In the genomic region with DNA sequence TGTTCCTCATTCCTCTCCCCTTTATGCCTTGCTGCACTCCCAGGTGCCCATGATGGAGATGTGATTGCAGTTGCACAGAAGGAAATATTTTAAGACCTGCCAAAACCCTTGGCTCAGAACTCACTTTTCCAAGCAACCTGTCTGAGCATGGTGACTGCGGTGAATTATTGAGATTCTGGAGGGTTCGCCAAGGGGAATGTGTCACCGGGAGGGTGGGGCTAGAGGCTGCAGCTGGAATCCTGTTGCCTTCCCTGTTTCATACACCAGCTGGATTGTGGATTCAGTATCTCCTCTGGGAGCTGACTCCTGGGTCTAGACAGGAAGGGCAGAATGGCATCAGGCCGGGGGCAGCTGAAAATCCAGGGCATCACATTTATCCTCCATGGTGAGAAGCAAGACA, we compare ENCODE assay signal across 35 cellular contexts.
"Had no signal": no experiment of that assay in that cellular context is flagged by ENCODE, and none has a peak within 500 bp of the region (broad histone marks: within the 10 kb centered on the region; RNA-seq: fewer than 3 reads in every experiment).

No MANE protein-coding gene starts in this region.

- H3K27ac ChIP-seq: brain microvascular endothelial cell, PC-9, SJCRH30, SK-N-MC, WERI-Rb-1 had no signal

- H2AFZ ChIP-seq: PC-9 had no signal

- H3K36me3 ChIP-seq: brain microvascular endothelial cell, SJCRH30, WERI-Rb-1 had no signal

- H3K4me2 ChIP-seq: PC-9 had no signal

- H3K9me3 ChIP-seq: SJCRH30 had no signal

- ATAC-seq: activated CD8-positive, alpha-beta memory T cell treated with anti-CD3 and anti-CD28 coated beads, Interleukin-2, amount 10 ng/mL, durations not matched to agents 7 days and 5 days; activated T-cell treated with anti-CD3 and anti-CD28 coated beads, Interleukin-2, amount 50 U/mL, for 72 hours; activated T-helper 17 cell treated with anti-CD3 and anti-CD28 coated beads, Interleukin-2, amount 50 U/mL, for 72 hours had no signal

- H3K4me3 ChIP-seq: PC-9, SJCRH30, SK-N-MC had no signal

- H3K27me3 ChIP-seq: brain microvascular endothelial cell, SJCRH30 had no signal

- DNase-seq: activated CD4-positive, alpha-beta memory T cell treated with anti-CD3 and anti-CD28 coated beads, Interleukin-2, amount 10 ng/mL, durations not matched to agents 7 days and 5 days; activated CD4-positive, alpha-beta T cell treated with anti-CD3 and anti-CD28 coated beads for 1 hour; activated CD4-positive, alpha-beta T cell treated with anti-CD3 and anti-CD28 coated beads for 48 hours; activated CD4-positive, CD25-positive, alpha-beta regulatory T cell; activated CD8-positive, alpha-beta memory T cell treated with anti-CD3 and anti-CD28 coated beads for 24 hours; activated CD8-positive, alpha-beta memory T cell treated with anti-CD3 and anti-CD28 coated beads, Interleukin-2, amount 10 ng/mL, durations not matched to agents 7 days and 5 days; activated effector memory CD4-positive, alpha-beta T cell treated with anti-CD3 and anti-CD28 coated beads, Interleukin-2, amount 50 U/mL, for 16 hours; activated naive CD4-positive, alpha-beta T cell; activated naive CD4-positive, alpha-beta T cell treated with anti-CD3 and anti-CD28 coated beads, Interleukin-2, amount 50 U/mL, for 16 hours; activated naive CD8-positive, alpha-beta T cell treated with anti-CD3 and anti-CD28 coated beads for 36 hours; activated T-cell treated with anti-CD3 and anti-CD28 coated beads, Interleukin-2, amount 50 U/mL, for 1 hour; activated T-cell treated with anti-CD3 and anti-CD28 coated beads, Interleukin-2, amount 50 U/mL, for 72 hours; amniotic stem cell; aorta; brain microvascular endothelial cell; central memory CD4-positive, alpha-beta T cell; Kasumi-1; MM.1S; MV-4-11; NCI-H1092; NCI-H1436 treated with DMSO at 0.1 percent for 48 hours; NCI-H1694 treated with DMSO at 0.1 percent for 48 hours; NCI-H2029; NCI-H2107; NCI-H2171; NCI-H510A; NCI-H526; NCI-H748 treated with DMSO at 0.1 percent for 48 hours; PC-9; SHP77; SJCRH30; T1000; WERI-Rb-1 had no signal

- H3K4me1 ChIP-seq: SJCRH30 had no signal
